1 cellular context compared by ENCODE assay signal in the genomic region with DNA sequence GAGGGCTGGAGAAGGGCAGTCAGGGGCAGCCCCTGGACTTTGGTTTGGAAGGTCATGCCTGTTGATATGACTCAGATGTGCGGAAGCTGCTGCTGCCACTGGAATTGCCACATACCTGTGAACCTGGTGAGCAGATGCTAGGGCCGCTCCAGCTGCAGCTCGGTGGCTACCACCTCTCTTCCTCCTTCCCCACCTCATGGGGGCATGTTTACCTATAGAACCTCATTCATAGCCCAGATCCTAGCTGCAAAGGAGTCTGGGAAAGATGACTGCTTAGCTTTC.
TF ChIP-seq lines count a peak whose summit lies in the region.

No MANE protein-coding gene starts in this region.

TF ChIP-seq in HepG2, 621 proteins besides CTCF, POLR2A, EP300 and RAD21 (continued from another document and continues in another):
- TF ChIP-seq, protein P1, sequence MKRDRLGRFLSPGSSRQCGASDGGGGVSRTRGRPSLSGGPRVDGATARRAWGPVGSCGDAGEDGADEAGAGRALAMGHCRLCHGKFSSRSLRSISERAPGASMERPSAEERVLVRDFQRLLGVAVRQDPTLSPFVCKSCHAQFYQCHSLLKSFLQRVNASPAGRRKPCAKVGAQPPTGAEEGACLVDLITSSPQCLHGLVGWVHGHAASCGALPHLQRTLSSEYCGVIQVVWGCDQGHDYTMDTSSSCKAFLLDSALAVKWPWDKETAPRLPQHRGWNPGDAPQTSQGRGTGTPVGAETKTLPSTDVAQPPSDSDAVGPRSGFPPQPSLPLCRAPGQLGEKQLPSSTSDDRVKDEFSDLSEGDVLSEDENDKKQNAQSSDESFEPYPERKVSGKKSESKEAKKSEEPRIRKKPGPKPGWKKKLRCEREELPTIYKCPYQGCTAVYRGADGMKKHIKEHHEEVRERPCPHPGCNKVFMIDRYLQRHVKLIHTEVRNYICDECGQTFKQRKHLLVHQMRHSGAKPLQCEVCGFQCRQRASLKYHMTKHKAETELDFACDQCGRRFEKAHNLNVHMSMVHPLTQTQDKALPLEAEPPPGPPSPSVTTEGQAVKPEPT (CRISPR knock-in tag; IDR thresholded peaks at IDR 0.05; ENCODE audit: low read depth), result no peak
- TF ChIP-seq, protein P2, sequence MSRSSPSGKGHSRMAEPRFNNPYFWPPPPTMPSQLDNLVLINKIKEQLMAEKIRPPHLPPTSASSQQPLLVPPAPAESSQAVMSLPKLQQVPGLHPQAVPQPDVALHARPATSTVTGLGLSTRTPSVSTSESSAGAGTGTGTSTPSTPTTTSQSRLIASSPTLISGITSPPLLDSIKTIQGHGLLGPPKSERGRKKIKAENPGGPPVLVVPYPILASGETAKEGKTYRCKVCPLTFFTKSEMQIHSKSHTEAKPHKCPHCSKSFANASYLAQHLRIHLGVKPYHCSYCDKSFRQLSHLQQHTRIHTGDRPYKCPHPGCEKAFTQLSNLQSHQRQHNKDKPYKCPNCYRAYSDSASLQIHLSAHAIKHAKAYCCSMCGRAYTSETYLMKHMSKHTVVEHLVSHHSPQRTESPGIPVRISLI (CRISPR knock-in tag; IDR thresholded peaks at IDR 0.05; ENCODE audit: borderline replicate concordance), result no peak
- TF ChIP-seq ZNF598 (CRISPR knock-in tag; IDR thresholded peaks at IDR 0.05; ENCODE audit: borderline replicate concordance) (no peak), RFX5 (IDR thresholded peaks at IDR 0.05; ENCODE audit: low read depth, low read length) (no peak), U2AF2 (IDR thresholded peaks at IDR 0.05; ENCODE audit: low read depth, low read length) (no peak), ZNF75D (CRISPR knock-in tag; IDR thresholded peaks at IDR 0.05; ENCODE audit: borderline replicate concordance) (no peak), ELF1 (CRISPR knock-in tag; IDR thresholded peaks at IDR 0.05) (peak; percentile 83), ZNF101 (CRISPR knock-in tag; IDR thresholded peaks at IDR 0.05; ENCODE audit: borderline replicate concordance, low read depth) (no peak), ZNF674 (CRISPR knock-in tag; IDR thresholded peaks at IDR 0.05; ENCODE audit: low read depth) (no peak), SAFB2 (CRISPR knock-in tag; IDR thresholded peaks at IDR 0.05; ENCODE audit: borderline replicate concordance, low read depth) (no peak), PHF8 (CRISPR knock-in tag; IDR thresholded peaks at IDR 0.05) (no peak), SRY (CRISPR knock-in tag; IDR thresholded peaks at IDR 0.05) (no peak), U2AF1 (optimal IDR thresholded peaks at IDR 0.05; ENCODE audit: low read depth, low read length) (no peak), ZNF44 (CRISPR knock-in tag; IDR thresholded peaks at IDR 0.05) (no peak), ZNF562 (CRISPR knock-in tag; IDR thresholded peaks at IDR 0.05; ENCODE audit: borderline replicate concordance) (no peak), ZFP82 (CRISPR knock-in tag; IDR thresholded peaks at IDR 0.05; ENCODE audit: borderline replicate concordance) (no peak), ZNF251 (CRISPR knock-in tag; IDR thresholded peaks at IDR 0.05) (no peak), RNF2 (conservative IDR thresholded peaks at IDR 0.05; ENCODE audit: low read depth) (no peak), RXRB (CRISPR knock-in tag; IDR thresholded peaks at IDR 0.05; ENCODE audit: borderline replicate concordance) (peak; percentile 87), MTA3 (CRISPR knock-in tag; IDR thresholded peaks at IDR 0.05) (no peak), HOXA7 (CRISPR knock-in tag; IDR thresholded peaks at IDR 0.05) (no peak), POGZ (CRISPR knock-in tag; IDR thresholded peaks at IDR 0.05) (0 out of 2 replicates have a peak, but pooled peaks have one; percentile 31)
- TF ChIP-seq, protein P3, sequence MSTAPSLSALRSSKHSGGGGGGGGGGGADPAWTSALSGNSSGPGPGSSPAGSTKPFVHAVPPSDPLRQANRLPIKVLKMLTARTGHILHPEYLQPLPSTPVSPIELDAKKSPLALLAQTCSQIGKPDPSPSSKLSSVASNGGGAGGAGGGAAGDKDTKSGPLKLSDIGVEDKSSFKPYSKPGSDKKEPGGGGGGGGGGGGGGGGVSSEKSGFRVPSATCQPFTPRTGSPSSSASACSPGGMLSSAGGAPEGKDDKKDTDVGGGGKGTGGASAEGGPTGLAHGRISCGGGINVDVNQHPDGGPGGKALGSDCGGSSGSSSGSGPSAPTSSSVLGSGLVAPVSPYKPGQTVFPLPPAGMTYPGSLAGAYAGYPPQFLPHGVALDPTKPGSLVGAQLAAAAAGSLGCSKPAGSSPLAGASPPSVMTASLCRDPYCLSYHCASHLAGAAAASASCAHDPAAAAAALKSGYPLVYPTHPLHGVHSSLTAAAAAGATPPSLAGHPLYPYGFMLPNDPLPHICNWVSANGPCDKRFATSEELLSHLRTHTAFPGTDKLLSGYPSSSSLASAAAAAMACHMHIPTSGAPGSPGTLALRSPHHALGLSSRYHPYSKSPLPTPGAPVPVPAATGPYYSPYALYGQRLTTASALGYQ (CRISPR knock-in tag; IDR thresholded peaks at IDR 0.05), result no peak
- TF ChIP-seq, protein P4, sequence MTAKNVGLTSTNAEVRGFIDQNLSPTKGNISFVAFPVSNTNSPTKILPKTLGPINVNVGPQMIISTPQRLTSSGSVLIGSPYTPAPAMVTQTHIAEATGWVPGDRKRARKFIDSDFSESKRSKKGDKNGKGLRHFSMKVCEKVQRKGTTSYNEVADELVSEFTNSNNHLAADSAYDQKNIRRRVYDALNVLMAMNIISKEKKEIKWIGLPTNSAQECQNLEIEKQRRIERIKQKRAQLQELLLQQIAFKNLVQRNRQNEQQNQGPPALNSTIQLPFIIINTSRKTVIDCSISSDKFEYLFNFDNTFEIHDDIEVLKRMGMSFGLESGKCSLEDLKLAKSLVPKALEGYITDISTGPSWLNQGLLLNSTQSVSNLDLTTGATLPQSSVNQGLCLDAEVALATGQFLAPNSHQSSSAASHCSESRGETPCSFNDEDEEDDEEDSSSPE (CRISPR knock-in tag; IDR thresholded peaks at IDR 0.05), result 0 out of 2 replicates have a peak, but pooled peaks have one; percentile 13
- TF ChIP-seq, protein P5, sequence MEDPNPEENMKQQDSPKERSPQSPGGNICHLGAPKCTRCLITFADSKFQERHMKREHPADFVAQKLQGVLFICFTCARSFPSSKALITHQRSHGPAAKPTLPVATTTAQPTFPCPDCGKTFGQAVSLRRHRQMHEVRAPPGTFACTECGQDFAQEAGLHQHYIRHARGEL (CRISPR knock-in tag; IDR thresholded peaks at IDR 0.05), result no peak
- TF ChIP-seq, protein P6, sequence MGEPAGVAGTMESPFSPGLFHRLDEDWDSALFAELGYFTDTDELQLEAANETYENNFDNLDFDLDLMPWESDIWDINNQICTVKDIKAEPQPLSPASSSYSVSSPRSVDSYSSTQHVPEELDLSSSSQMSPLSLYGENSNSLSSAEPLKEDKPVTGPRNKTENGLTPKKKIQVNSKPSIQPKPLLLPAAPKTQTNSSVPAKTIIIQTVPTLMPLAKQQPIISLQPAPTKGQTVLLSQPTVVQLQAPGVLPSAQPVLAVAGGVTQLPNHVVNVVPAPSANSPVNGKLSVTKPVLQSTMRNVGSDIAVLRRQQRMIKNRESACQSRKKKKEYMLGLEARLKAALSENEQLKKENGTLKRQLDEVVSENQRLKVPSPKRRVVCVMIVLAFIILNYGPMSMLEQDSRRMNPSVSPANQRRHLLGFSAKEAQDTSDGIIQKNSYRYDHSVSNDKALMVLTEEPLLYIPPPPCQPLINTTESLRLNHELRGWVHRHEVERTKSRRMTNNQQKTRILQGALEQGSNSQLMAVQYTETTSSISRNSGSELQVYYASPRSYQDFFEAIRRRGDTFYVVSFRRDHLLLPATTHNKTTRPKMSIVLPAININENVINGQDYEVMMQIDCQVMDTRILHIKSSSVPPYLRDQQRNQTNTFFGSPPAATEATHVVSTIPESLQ (CRISPR knock-in tag; conservative IDR thresholded peaks at IDR 0.05), result no peak
- TF ChIP-seq, protein P7, sequence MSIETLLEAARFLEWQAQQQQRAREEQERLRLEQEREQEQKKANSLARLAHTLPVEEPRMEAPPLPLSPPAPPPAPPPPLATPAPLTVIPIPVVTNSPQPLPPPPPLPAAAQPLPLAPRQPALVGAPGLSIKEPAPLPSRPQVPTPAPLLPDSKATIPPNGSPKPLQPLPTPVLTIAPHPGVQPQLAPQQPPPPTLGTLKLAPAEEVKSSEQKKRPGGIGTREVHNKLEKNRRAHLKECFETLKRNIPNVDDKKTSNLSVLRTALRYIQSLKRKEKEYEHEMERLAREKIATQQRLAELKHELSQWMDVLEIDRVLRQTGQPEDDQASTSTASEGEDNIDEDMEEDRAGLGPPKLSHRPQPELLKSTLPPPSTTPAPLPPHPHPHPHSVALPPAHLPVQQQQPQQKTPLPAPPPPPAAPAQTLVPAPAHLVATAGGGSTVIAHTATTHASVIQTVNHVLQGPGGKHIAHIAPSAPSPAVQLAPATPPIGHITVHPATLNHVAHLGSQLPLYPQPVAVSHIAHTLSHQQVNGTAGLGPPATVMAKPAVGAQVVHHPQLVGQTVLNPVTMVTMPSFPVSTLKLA (IDR thresholded peaks at IDR 0.05), result no peak
- TF ChIP-seq, protein P8, sequence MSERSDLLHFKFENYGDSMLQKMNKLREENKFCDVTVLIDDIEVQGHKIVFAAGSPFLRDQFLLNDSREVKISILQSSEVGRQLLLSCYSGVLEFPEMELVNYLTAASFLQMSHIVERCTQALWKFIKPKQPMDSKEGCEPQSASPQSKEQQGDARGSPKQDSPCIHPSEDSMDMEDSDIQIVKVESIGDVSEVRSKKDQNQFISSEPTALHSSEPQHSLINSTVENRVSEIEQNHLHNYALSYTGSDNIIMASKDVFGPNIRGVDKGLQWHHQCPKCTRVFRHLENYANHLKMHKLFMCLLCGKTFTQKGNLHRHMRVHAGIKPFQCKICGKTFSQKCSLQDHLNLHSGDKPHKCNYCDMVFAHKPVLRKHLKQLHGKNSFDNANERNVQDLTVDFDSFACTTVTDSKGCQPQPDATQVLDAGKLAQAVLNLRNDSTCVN (CRISPR knock-in tag; IDR thresholded peaks at IDR 0.05; ENCODE audit: borderline replicate concordance), result no peak
- TF ChIP-seq, protein P9, sequence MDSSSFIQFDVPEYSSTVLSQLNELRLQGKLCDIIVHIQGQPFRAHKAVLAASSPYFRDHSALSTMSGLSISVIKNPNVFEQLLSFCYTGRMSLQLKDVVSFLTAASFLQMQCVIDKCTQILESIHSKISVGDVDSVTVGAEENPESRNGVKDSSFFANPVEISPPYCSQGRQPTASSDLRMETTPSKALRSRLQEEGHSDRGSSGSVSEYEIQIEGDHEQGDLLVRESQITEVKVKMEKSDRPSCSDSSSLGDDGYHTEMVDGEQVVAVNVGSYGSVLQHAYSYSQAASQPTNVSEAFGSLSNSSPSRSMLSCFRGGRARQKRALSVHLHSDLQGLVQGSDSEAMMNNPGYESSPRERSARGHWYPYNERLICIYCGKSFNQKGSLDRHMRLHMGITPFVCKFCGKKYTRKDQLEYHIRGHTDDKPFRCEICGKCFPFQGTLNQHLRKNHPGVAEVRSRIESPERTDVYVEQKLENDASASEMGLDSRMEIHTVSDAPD (CRISPR knock-in tag; IDR thresholded peaks at IDR 0.05), result no peak
- TF ChIP-seq, protein P10, sequence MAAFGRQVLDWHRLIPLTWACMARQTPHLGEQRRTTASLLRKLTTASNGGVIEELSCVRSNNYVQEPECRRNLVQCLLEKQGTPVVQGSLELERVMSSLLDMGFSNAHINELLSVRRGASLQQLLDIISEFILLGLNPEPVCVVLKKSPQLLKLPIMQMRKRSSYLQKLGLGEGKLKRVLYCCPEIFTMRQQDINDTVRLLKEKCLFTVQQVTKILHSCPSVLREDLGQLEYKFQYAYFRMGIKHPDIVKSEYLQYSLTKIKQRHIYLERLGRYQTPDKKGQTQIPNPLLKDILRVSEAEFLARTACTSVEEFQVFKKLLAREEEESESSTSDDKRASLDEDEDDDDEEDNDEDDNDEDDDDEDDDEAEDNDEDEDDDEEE (CRISPR knock-in tag; IDR thresholded peaks at IDR 0.05), result no peak
- TF ChIP-seq, protein P11, sequence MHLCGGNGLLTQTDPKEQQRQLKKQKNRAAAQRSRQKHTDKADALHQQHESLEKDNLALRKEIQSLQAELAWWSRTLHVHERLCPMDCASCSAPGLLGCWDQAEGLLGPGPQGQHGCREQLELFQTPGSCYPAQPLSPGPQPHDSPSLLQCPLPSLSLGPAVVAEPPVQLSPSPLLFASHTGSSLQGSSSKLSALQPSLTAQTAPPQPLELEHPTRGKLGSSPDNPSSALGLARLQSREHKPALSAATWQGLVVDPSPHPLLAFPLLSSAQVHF (CRISPR knock-in tag; IDR thresholded peaks at IDR 0.05), result no peak
- TF ChIP-seq, protein P12, sequence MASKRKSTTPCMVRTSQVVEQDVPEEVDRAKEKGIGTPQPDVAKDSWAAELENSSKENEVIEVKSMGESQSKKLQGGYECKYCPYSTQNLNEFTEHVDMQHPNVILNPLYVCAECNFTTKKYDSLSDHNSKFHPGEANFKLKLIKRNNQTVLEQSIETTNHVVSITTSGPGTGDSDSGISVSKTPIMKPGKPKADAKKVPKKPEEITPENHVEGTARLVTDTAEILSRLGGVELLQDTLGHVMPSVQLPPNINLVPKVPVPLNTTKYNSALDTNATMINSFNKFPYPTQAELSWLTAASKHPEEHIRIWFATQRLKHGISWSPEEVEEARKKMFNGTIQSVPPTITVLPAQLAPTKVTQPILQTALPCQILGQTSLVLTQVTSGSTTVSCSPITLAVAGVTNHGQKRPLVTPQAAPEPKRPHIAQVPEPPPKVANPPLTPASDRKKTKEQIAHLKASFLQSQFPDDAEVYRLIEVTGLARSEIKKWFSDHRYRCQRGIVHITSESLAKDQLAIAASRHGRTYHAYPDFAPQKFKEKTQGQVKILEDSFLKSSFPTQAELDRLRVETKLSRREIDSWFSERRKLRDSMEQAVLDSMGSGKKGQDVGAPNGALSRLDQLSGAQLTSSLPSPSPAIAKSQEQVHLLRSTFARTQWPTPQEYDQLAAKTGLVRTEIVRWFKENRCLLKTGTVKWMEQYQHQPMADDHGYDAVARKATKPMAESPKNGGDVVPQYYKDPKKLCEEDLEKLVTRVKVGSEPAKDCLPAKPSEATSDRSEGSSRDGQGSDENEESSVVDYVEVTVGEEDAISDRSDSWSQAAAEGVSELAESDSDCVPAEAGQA (IDR thresholded peaks at IDR 0.05; ENCODE audit: low read depth), result no peak
- TF ChIP-seq, protein P12 (CRISPR knock-in tag; IDR thresholded peaks at IDR 0.05; ENCODE audit: borderline replicate concordance), result no peak
- TF ChIP-seq, protein P13, sequence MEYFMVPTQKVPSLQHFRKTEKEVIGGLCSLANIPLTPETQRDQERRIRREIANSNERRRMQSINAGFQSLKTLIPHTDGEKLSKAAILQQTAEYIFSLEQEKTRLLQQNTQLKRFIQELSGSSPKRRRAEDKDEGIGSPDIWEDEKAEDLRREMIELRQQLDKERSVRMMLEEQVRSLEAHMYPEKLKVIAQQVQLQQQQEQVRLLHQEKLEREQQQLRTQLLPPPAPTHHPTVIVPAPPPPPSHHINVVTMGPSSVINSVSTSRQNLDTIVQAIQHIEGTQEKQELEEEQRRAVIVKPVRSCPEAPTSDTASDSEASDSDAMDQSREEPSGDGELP (IDR thresholded peaks at IDR 0.05; ENCODE audit: borderline replicate concordance, low read depth), result peak; percentile 53; the same call in 1 of the 2 replicates
